ENCODE assay signal across 35 cellular contexts in genomic region chr10:76858721-76859120, GRCh38.
DNase-seq lines count a peak whose midpoint lies in the region; ATAC-seq, FAIRE-seq and TF ChIP-seq lines count a peak whose summit lies in the region.
"Had no signal": no experiment of that assay in that cellular context is flagged by ENCODE, and none has a peak within 500 bp of the region (broad histone marks: within the 10 kb centered on the region; RNA-seq: fewer than 3 reads in every experiment).

No MANE protein-coding gene starts in this region.

- DNase-seq in H54 (ENCODE audit: insufficient read length, low spot score) (no peak), Karpas-422 (peak; percentile 31), SK-N-DZ (ENCODE audit: low spot score) (peak; percentile 96), neural progenitor cell (ENCODE audit: low spot score) (no peak), Caco-2 (no peak), heart right ventricle (no peak), GM03348 (ENCODE audit: low spot score) (no peak)
- no peak for DNase-seq in activated CD4-positive, alpha-beta memory T cell treated with anti-CD3 and anti-CD28 coated beads, Interleukin-2, amount 10 ng/mL, durations not matched to agents 7 days and 5 days
- DNase-seq: 8988T; ACHN; AML-193; BE2C; C1 segment of cervical spinal cord; Calu3; CD4-positive, alpha-beta memory T cell; CD4-positive, alpha-beta T cell; CD4-positive, CD25-positive, alpha-beta regulatory T cell; CD8-positive, alpha-beta memory T cell; CD8-positive, alpha-beta T cell; COR-L47; DMS 273 treated with DMSO at 0.1 percent for 48 hours; DMS153; DMS53; DMS79; DMS79 treated with DMSO at 0.1 percent for 48 hours; DND-41; EL had no signal

- H3K9me3 Mint-ChIP-seq in neural progenitor cell = no peaks in the 10 kb centered on the region
- no peaks in the 10 kb centered on the region for H3K9me3 Mint-ChIP-seq in activated CD4-positive, alpha-beta memory T cell treated with anti-CD3 and anti-CD28 coated beads, Interleukin-2, amount 10 ng/mL, durations not matched to agents 7 days and 5 days
- H3K9me3 Mint-ChIP-seq in Caco-2 (ENCODE audit: unreplicated experiment) = no peaks in the 10 kb centered on the region

- TF ChIP-seq CTCF in neural progenitor cell (IDR thresholded peaks at IDR 0.05) (no peak), Caco-2 (IDR thresholded peaks at IDR 0.05; ENCODE audit: insufficient read depth in 1 of 2, low read depth in 1 of 2, low read length in 1 of 2, severe bottlenecking in 1 of 2, unreplicated experiment in 1 of 2) (no peak), heart right ventricle (IDR thresholded peaks at IDR 0.05) (no peak)

- CTCF ChIA-PET in activated CD4-positive, alpha-beta memory T cell treated with anti-CD3 and anti-CD28 coated beads, Interleukin-2, amount 10 ng/mL, durations not matched to agents 7 days and 5 days (lab: Charles Lee) = no interaction called here
- CTCF ChIA-PET in Caco-2 (lab: Charles Lee) = no interaction called here

- no peak for TF ChIP-seq POLR2A in H54 (IDR thresholded peaks at IDR 0.05; ENCODE audit: low read depth, low read length)

- intact Hi-C loops in Caco-2 (cut with micrococcal nuclease; ENCODE audit: unreplicated experiment) = no loop called here
- intact Hi-C loops in heart right ventricle (cut with DNase I) = no loop called here

- H3K9ac ChIP-seq in Karpas-422 (ENCODE audit: low read length) = no peak overlapping the region
- H3K9ac ChIP-seq in neural progenitor cell = no peak overlapping the region
- H3K9ac ChIP-seq: BLaER1; BLaER1 treated with 17β-estradiol and CSF1 and Interleukin-3, amounts not matched to agents 10 nM and 100 nM had no signal

- H3K79me2 ChIP-seq in Karpas-422 (ENCODE audit: low read length) (no peaks in the 10 kb centered on the region), neural progenitor cell (ENCODE audit: low read depth) (no peaks in the 10 kb centered on the region)

- no peaks in the 10 kb centered on the region for H3K9me3 ChIP-seq in Karpas-422 (ENCODE audit: low read length)
- no peaks in the 10 kb centered on the region for H3K9me3 ChIP-seq in neural progenitor cell (ENCODE audit: low read depth)
- no peaks in the 10 kb centered on the region for H3K9me3 ChIP-seq in Caco-2
- peaks cover 0 to 7% (median 0%) of the 10 kb centered on the region in 11 donors for H3K9me3 ChIP-seq in heart right ventricle
- H3K9me3 ChIP-seq: A549, BE2C, BLaER1 had no signal

- H3K4me3 ChIP-seq in Karpas-422 (ENCODE audit: low read length) = no peak overlapping the region
- no peak overlapping the region for H3K4me3 ChIP-seq in neural progenitor cell
- no peak overlapping the region for H3K4me3 ChIP-seq in Caco-2 (ENCODE audit: low read depth, low read length)
- no peak overlapping the region for H3K4me3 ChIP-seq in heart right ventricle
- H3K4me3 ChIP-seq: A549; BLaER1; BLaER1 treated with 17β-estradiol and CSF1 and Interleukin-3, amounts not matched to agents 10 nM and 100 nM had no signal

- H3K4me1 Mint-ChIP-seq in neural progenitor cell = no peaks in the 10 kb centered on the region
- no peaks in the 10 kb centered on the region for H3K4me1 Mint-ChIP-seq in activated CD4-positive, alpha-beta memory T cell treated with anti-CD3 and anti-CD28 coated beads, Interleukin-2, amount 10 ng/mL, durations not matched to agents 7 days and 5 days
- no peaks in the 10 kb centered on the region for H3K4me1 Mint-ChIP-seq in Caco-2 (ENCODE audit: low read depth, unreplicated experiment)
- H3K4me1 Mint-ChIP-seq: CD4-positive, alpha-beta memory T cell; CD4-positive, CD25-positive, alpha-beta regulatory T cell; CD8-positive, alpha-beta memory T cell had no signal

- H3K27me3 Mint-ChIP-seq in neural progenitor cell (ENCODE audit: insufficient read depth, low read depth) (no peaks in the 10 kb centered on the region), Caco-2 (ENCODE audit: insufficient read depth, unreplicated experiment) (peaks cover 18% of the 10 kb centered on the region)
- no peaks in the 10 kb centered on the region for H3K27me3 Mint-ChIP-seq in activated CD4-positive, alpha-beta memory T cell treated with anti-CD3 and anti-CD28 coated beads, Interleukin-2, amount 10 ng/mL, durations not matched to agents 7 days and 5 days
- H3K27me3 Mint-ChIP-seq: CD4-positive, alpha-beta T cell; CD4-positive, CD25-positive, alpha-beta regulatory T cell; CD8-positive, alpha-beta memory T cell had no signal

- BruUV-seq in Caco-2 (replicated peaks; lab: Mats Ljungman, UMichigan) = no TSS peak

- no peak overlapping the region for H2AFZ ChIP-seq in Karpas-422 (ENCODE audit: low read length)
- peak overlapping the region; percentile 41 for H2AFZ ChIP-seq in neural progenitor cell (replicated peaks)

- H4K20me1 ChIP-seq in Karpas-422 (ENCODE audit: insufficient read depth, low read depth, low read length) = no peaks in the 10 kb centered on the region
- H4K20me1 ChIP-seq in neural progenitor cell (ENCODE audit: low read depth) = no peaks in the 10 kb centered on the region
- H4K20me1 ChIP-seq: BLaER1; BLaER1 treated with 17β-estradiol and CSF1 and Interleukin-3, amounts not matched to agents 10 nM and 100 nM had no signal

- 79 to 89% methylated on average over 1 of the region's 1 CpG for WGBS in heart right ventricle, 2 donors

- H3K27ac ChIP-seq in Karpas-422 (ENCODE audit: low read length) = no peak overlapping the region
- H3K27ac ChIP-seq in neural progenitor cell = no peak overlapping the region
- no peak overlapping the region for H3K27ac ChIP-seq in heart right ventricle
- H3K27ac ChIP-seq: 22Rv1; A549; BLaER1; BLaER1 treated with 17β-estradiol and CSF1 and Interleukin-3, amounts not matched to agents 10 nM and 100 nM; C4-2B had no signal

- H3K36me3 ChIP-seq in Karpas-422 (ENCODE audit: insufficient read depth, low read length) (no peaks in the 10 kb centered on the region), neural progenitor cell (no peaks in the 10 kb centered on the region), Caco-2 (ENCODE audit: control insufficient read depth, insufficient read depth, low read length) (no peaks in the 10 kb centered on the region), heart right ventricle (no peaks in the 10 kb centered on the region)
- H3K36me3 ChIP-seq: BE2C; BLaER1; BLaER1 treated with 17β-estradiol and CSF1 and Interleukin-3, amounts not matched to agents 10 nM and 100 nM had no signal

- H3K27ac Mint-ChIP-seq in neural progenitor cell (no peak overlapping the region), Caco-2 (ENCODE audit: unreplicated experiment) (no peak overlapping the region)
- H3K27ac Mint-ChIP-seq in activated CD4-positive, alpha-beta memory T cell treated with anti-CD3 and anti-CD28 coated beads, Interleukin-2, amount 10 ng/mL, durations not matched to agents 7 days and 5 days = no peak overlapping the region
- H3K27ac Mint-ChIP-seq: B cell; CD14-positive monocyte; CD4-positive, alpha-beta memory T cell; CD4-positive, alpha-beta T cell; CD4-positive, CD25-positive, alpha-beta regulatory T cell; CD8-positive, alpha-beta memory T cell; CD8-positive, alpha-beta T cell had no signal

- H3K4me2 ChIP-seq in Karpas-422 (ENCODE audit: low read depth, low read length, poor library complexity, severe bottlenecking) (no peak overlapping the region), neural progenitor cell (no peak overlapping the region)
- H3K4me2 ChIP-seq: A549; BLaER1; BLaER1 treated with 17β-estradiol and CSF1 and Interleukin-3, amounts not matched to agents 10 nM and 100 nM had no signal

- H3K4me1 ChIP-seq in Karpas-422 (ENCODE audit: low read length) (no peaks in the 10 kb centered on the region), neural progenitor cell (no peaks in the 10 kb centered on the region), Caco-2 (no peaks in the 10 kb centered on the region), heart right ventricle (no peaks in the 10 kb centered on the region)
- H3K4me1 ChIP-seq: A549, BE2C, BLaER1 had no signal

- H3K27me3 ChIP-seq in Karpas-422 (ENCODE audit: low read length) (no peaks in the 10 kb centered on the region), neural progenitor cell (no peaks in the 10 kb centered on the region), Caco-2 (replicated peaks; ENCODE audit: control insufficient read depth, insufficient read depth, low read length) (no peaks in the 10 kb centered on the region), heart right ventricle (no peaks in the 10 kb centered on the region)
- H3K27me3 ChIP-seq: BE2C; BLaER1; BLaER1 treated with 17β-estradiol and CSF1 and Interleukin-3, amounts not matched to agents 10 nM and 100 nM had no signal

- FAIRE-seq in H54 (lab: Jason Lieb, UNC) = peak; percentile 43
- FAIRE-seq: D721Med had no signal

- no peaks in the 10 kb centered on the region for H3K9me2 ChIP-seq in Karpas-422 (replicated peaks; ENCODE audit: insufficient read depth, low read length)

- POLR2A ChIA-PET in activated CD4-positive, alpha-beta memory T cell treated with anti-CD3 and anti-CD28 coated beads, Interleukin-2, amount 10 ng/mL, durations not matched to agents 7 days and 5 days (lab: Charles Lee) = no interaction called here
- POLR2A ChIA-PET in Caco-2 (lab: Charles Lee) = no interaction called here

- no peak for ATAC-seq in heart right ventricle
- ATAC-seq: A549; CD8-positive, alpha-beta T cell had no signal

- H3K4me3 Mint-ChIP-seq in neural progenitor cell (no peak overlapping the region), Caco-2 (ENCODE audit: unreplicated experiment) (no peak overlapping the region)
- H3K4me3 Mint-ChIP-seq in activated CD4-positive, alpha-beta memory T cell treated with anti-CD3 and anti-CD28 coated beads, Interleukin-2, amount 10 ng/mL, durations not matched to agents 7 days and 5 days = no peak overlapping the region
- H3K4me3 Mint-ChIP-seq: B cell; CD14-positive monocyte; CD4-positive, alpha-beta memory T cell; CD4-positive, alpha-beta T cell; CD4-positive, CD25-positive, alpha-beta regulatory T cell; CD8-positive, alpha-beta memory T cell; CD8-positive, alpha-beta T cell had no signal

- peaks cover 2% of the 10 kb centered on the region for H3K36me3 Mint-ChIP-seq in neural progenitor cell
- no peaks in the 10 kb centered on the region for H3K36me3 Mint-ChIP-seq in activated CD4-positive, alpha-beta memory T cell treated with anti-CD3 and anti-CD28 coated beads, Interleukin-2, amount 10 ng/mL, durations not matched to agents 7 days and 5 days (ENCODE audit: low read depth)
- no peaks in the 10 kb centered on the region for H3K36me3 Mint-ChIP-seq in Caco-2 (ENCODE audit: insufficient read depth, unreplicated experiment)
- H3K36me3 Mint-ChIP-seq: CD14-positive monocyte; CD4-positive, alpha-beta memory T cell; CD4-positive, CD25-positive, alpha-beta regulatory T cell; CD8-positive, alpha-beta memory T cell; CD8-positive, alpha-beta T cell had no signal

- H3F3A ChIP-seq in neural progenitor cell (ENCODE audit: low read depth) = no peaks in the 10 kb centered on the region

Comparison
In these comparisons a context has a peak if more than half of its experiments do, and no peak if none do; other contexts are left out.
1. DNase-seq: peak in Karpas-422 (single experiment) and SK-N-DZ (single experiment); none in H54 (single experiment), neural progenitor cell (single experiment), activated CD4-positive, alpha-beta memory T cell treated with anti-CD3 and anti-CD28 coated beads, Interleukin-2, amount 10 ng/mL, durations not matched to agents 7 days and 5 days (single experiment), Caco-2 (0 of 2), heart right ventricle (0 of 2) and GM03348 (single experiment).